ENCODE assay signal across 14 cellular contexts in the genomic region with DNA sequence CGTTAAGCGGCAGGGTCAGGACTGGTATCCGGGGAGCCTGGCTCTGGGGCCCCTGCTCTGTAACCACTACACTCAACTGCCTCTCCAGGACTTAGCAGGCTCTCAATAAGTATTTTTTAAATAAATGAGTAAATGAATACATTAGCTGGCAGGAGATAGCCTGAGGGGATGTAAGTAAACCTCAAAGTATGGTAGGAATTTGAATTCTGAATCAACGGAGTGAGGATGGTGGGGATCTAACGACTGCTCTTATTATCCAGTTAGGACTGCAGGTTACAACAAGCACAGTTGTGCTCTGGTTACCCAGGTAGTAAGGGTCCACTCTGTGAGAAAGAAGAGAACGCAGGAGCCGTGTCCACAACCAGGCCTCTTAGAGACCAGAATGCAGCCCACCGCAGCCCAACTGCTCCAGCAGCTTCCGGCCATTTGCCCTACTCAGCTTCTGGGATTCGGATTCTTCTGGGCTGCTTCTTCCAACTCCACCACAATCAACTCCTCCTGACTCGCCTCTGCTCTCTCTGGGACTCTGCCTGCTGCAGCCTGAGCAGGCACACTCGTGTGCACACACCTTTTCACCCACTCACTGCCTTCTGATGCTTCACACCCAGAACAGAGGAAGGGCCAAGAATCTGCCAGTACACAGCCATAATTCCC. TPM values are rescaled to one million over a fixed set of nuclear protein-coding genes. Genes with fewer than 3 reads are reported as not detected.
DNase-seq lines count a peak whose midpoint lies in the region; ATAC-seq, FAIRE-seq and TF ChIP-seq lines count a peak whose summit lies in the region.
"Had no signal": no experiment of that assay in that cellular context is flagged by ENCODE, and none has a peak within 500 bp of the region (broad histone marks: within the 10 kb centered on the region; RNA-seq: fewer than 3 reads in every experiment).

No MANE protein-coding gene starts in this region.

- no peaks in the 10 kb centered on the region for H3K36me3 Mint-ChIP-seq in GM23338 (ENCODE audit: low read depth)
- peaks cover 5% of the 10 kb centered on the region for H3K36me3 Mint-ChIP-seq in activated naive CD8-positive, alpha-beta T cell treated with anti-CD3 and anti-CD28 coated beads, Interleukin-2, amount 50 U/mL, for 24 hours (ENCODE audit: low read depth)

- TF ChIP-seq RAD21 in H1 (IDR thresholded peaks at IDR 0.05 in 1 of 2, conservative IDR thresholded peaks at IDR 0.05 in 1 of 2; ENCODE audit: low read depth in 2 of 2, low read length in 2 of 2): no peak

- peaks cover 38% of the 10 kb centered on the region for H3K4me1 ChIP-seq in GM23338 (ENCODE audit: insufficient read depth)
- H3K4me1 ChIP-seq in H1 (replicated peaks in 1 of 4; ENCODE audit: control insufficient read depth in 3 of 4, insufficient read depth in 4 of 4, low read length in 3 of 4): peaks cover 5 to 19% (median 8%) of the 10 kb centered on the region in 4 experiments
- H3K4me1 ChIP-seq in neuronal stem cell (ENCODE audit: control insufficient read depth in 2 of 2, insufficient read depth in 1 of 2, low read depth in 1 of 2, low read length in 2 of 2): peaks cover 9 to 22% of the 10 kb centered on the region in 2 donors
- peaks cover 3% of the 10 kb centered on the region for H3K4me1 ChIP-seq in Karpas-422 (ENCODE audit: low read length)

- H3K23ac ChIP-seq in H1 (ENCODE audit: insufficient read length) (no peak overlapping the region), neuronal stem cell (ENCODE audit: low read depth, low read length, poor library complexity) (no peak overlapping the region)

- H2BK15ac ChIP-seq in H1 (ENCODE audit: low read length): no peak overlapping the region
- H2BK15ac ChIP-seq in neuronal stem cell (ENCODE audit: low read length): no peak overlapping the region

- H2BK5ac ChIP-seq in H1 (ENCODE audit: low read depth, low read length) (no peak overlapping the region), neuronal stem cell (ENCODE audit: low read length) (no peak overlapping the region)

- H3K79me1 ChIP-seq in H1 (ENCODE audit: low read depth, low read length): peaks cover 8% of the 10 kb centered on the region; the same call in 1 of the 2 replicates
- H3K79me1 ChIP-seq in neuronal stem cell (ENCODE audit: low read depth, low read length): peaks cover 2% of the 10 kb centered on the region

- H3K4me3 ChIP-seq in GM23338: no peak overlapping the region
- H3K4me3 ChIP-seq in H1 (ENCODE audit: extremely low read depth in 1 of 4, insufficient read depth in 2 of 4, low read depth in 3 of 4, low read length in 4 of 4): no peak overlapping the region
- H3K4me3 ChIP-seq in neuronal stem cell (ENCODE audit: low read length in 2 of 2): no peak overlapping the region
- no peak overlapping the region for H3K4me3 ChIP-seq in Karpas-422 (ENCODE audit: low read length)
- H3K4me3 ChIP-seq: cardiac muscle cell, thoracic aorta had no signal

- H3K27me3 Mint-ChIP-seq in GM23338 (ENCODE audit: insufficient read depth, low read depth, poor library complexity): no peaks in the 10 kb centered on the region
- H3K27me3 Mint-ChIP-seq in activated naive CD8-positive, alpha-beta T cell treated with anti-CD3 and anti-CD28 coated beads, Interleukin-2, amount 50 U/mL, for 24 hours: no peaks in the 10 kb centered on the region
- H3K27me3 Mint-ChIP-seq: T-cell had no signal

- no peak for FAIRE-seq in H1 (lab: Jason Lieb, UNC)

- H3K27me3 ChIP-seq in GM23338 (ENCODE audit: insufficient read depth) (no peaks in the 10 kb centered on the region), H1 (replicated peaks in 1 of 4; ENCODE audit: control insufficient read depth in 3 of 4, extremely low read depth in 1 of 4, insufficient read depth in 3 of 4, low read length in 3 of 4) (no peaks in the 10 kb centered on the region; a peak in 1 of 7 replicates), neuronal stem cell (ENCODE audit: control insufficient read depth in 3 of 3, insufficient read depth in 3 of 3, low read depth in 1 of 3, low read length in 3 of 3) (no peaks in the 10 kb centered on the region), Karpas-422 (ENCODE audit: low read length) (no peaks in the 10 kb centered on the region)
- H3K27me3 ChIP-seq: cardiac muscle cell had no signal

- no peak overlapping the region for H4K5ac ChIP-seq in H1 (ENCODE audit: insufficient read length, low read depth, low read length)

- H4K91ac ChIP-seq in H1 (replicated peaks; ENCODE audit: insufficient read length, low read length) (no peak overlapping the region), neuronal stem cell (ENCODE audit: low read depth, low read length, poor library complexity) (no peak overlapping the region)

- peaks cover 21% of the 10 kb centered on the region for H4K20me1 ChIP-seq in GM23338 (replicated peaks; ENCODE audit: insufficient read depth)
- H4K20me1 ChIP-seq in H1 (replicated peaks in 1 of 2; ENCODE audit: control insufficient read depth in 1 of 2, insufficient read depth in 2 of 2, low read length in 2 of 2): peaks cover 4 to 8% of the 10 kb centered on the region in 2 experiments
- H4K20me1 ChIP-seq in Karpas-422 (ENCODE audit: insufficient read depth, low read depth, low read length): peaks cover 77% of the 10 kb centered on the region

- H3K79me2 ChIP-seq in GM23338 (replicated peaks; ENCODE audit: insufficient read depth) (peaks cover 83% of the 10 kb centered on the region), H1 (ENCODE audit: control insufficient read depth in 1 of 2, insufficient read depth in 2 of 2, low read length in 2 of 2) (peaks cover 0 to 42% of the 10 kb centered on the region in 2 experiments; a peak in 2 of 4 replicates), Karpas-422 (ENCODE audit: low read length) (peaks cover 14% of the 10 kb centered on the region; the same call in 1 of the 2 replicates)

- no peak overlapping the region for H2AK5ac ChIP-seq in H1 (ENCODE audit: low read depth, low read length)
- H2AK5ac ChIP-seq in neuronal stem cell (ENCODE audit: low read depth, low read length): no peak overlapping the region

- H3K27ac Mint-ChIP-seq in GM23338: no peak overlapping the region
- H3K27ac Mint-ChIP-seq in activated naive CD8-positive, alpha-beta T cell treated with anti-CD3 and anti-CD28 coated beads, Interleukin-2, amount 50 U/mL, for 24 hours: no peak overlapping the region
- H3K27ac Mint-ChIP-seq: T-cell had no signal

- no peak overlapping the region for H3K4me3 Mint-ChIP-seq in GM23338
- no peak overlapping the region for H3K4me3 Mint-ChIP-seq in activated naive CD8-positive, alpha-beta T cell treated with anti-CD3 and anti-CD28 coated beads, Interleukin-2, amount 50 U/mL, for 24 hours
- H3K4me3 Mint-ChIP-seq: T-cell had no signal

- no peaks in the 10 kb centered on the region for H3F3A ChIP-seq in GM23338 (replicated peaks; ENCODE audit: low read depth)

- TF ChIP-seq CTCF in GM23338 (conservative IDR thresholded peaks at IDR 0.05; ENCODE audit: low read depth in 2 of 2): no peak
- no peak for TF ChIP-seq CTCF in RWPE1 (conservative IDR thresholded peaks at IDR 0.05; ENCODE audit: low read depth)
- no peak for TF ChIP-seq CTCF in H1 (IDR thresholded peaks at IDR 0.05; ENCODE audit: control extremely low read depth in 1 of 3, insufficient read depth in 1 of 3, low read depth in 1 of 3, low read length in 3 of 3)

- no peaks in the 10 kb centered on the region for H3K23me2 ChIP-seq in H1 (ENCODE audit: low read depth, low read length)

- H3K9me3 Mint-ChIP-seq in GM23338: no peaks in the 10 kb centered on the region; the same call in 2 of the 3 replicates
- no peaks in the 10 kb centered on the region for H3K9me3 Mint-ChIP-seq in activated naive CD8-positive, alpha-beta T cell treated with anti-CD3 and anti-CD28 coated beads, Interleukin-2, amount 50 U/mL, for 24 hours
- H3K9me3 Mint-ChIP-seq: T-cell had no signal

- H3K4me2 ChIP-seq in GM23338 (peak overlapping the region; percentile 38), H1 (ENCODE audit: insufficient read depth in 1 of 2, low read depth in 2 of 2, low read length in 2 of 2) (no peak overlapping the region; a peak in 1 of 4 replicates), neuronal stem cell (ENCODE audit: insufficient read depth, low read length, poor library complexity, severe bottlenecking) (no peak overlapping the region), Karpas-422 (ENCODE audit: low read depth, low read length, poor library complexity, severe bottlenecking) (no peak overlapping the region)
- H3K4me2 ChIP-seq: KMS-11 had no signal

- POLR2A ChIA-PET in RWPE1 (lab: Yijun Ruan, JAX; ENCODE audit: low non-redundant PET): no interaction called here
- POLR2A ChIA-PET in H1 (lab: Charles Lee; ENCODE audit: partially characterized antibody): interaction anchor here (1.0 to 1.7 kb wide), 2 partner anchors 8 to 13 kb away, joined by 4 to 5 read pairs; no protein-coding TSS in a partner anchor

- H3K18ac ChIP-seq in H1 (ENCODE audit: extremely low read depth, low read length): no peak overlapping the region
- no peak overlapping the region for H3K18ac ChIP-seq in neuronal stem cell (ENCODE audit: low read length)

- no peak overlapping the region for H2BK20ac ChIP-seq in H1 (ENCODE audit: low read length)

- H2BK120ac ChIP-seq in H1 (replicated peaks; ENCODE audit: low read depth, low read length): no peak overlapping the region
- H2BK120ac ChIP-seq in neuronal stem cell (ENCODE audit: low read depth, low read length): no peak overlapping the region

- no peak overlapping the region for H3K56ac ChIP-seq in H1 (replicated peaks; ENCODE audit: insufficient read length, low read depth, low read length)

- H3K4ac ChIP-seq in H1 (replicated peaks; ENCODE audit: insufficient read length, low read depth, low read length) (no peak overlapping the region), neuronal stem cell (ENCODE audit: low read length) (no peak overlapping the region)

- no peaks in the 10 kb centered on the region for H3K9me3 ChIP-seq in H1 (ENCODE audit: insufficient read depth in 2 of 2, low read depth in 1 of 2, low read length in 1 of 2)
- no peaks in the 10 kb centered on the region for H3K9me3 ChIP-seq in neuronal stem cell (replicated peaks in 1 of 2; ENCODE audit: control insufficient read depth in 2 of 2, insufficient read depth in 1 of 2, low read depth in 1 of 2, low read length in 2 of 2)
- H3K9me3 ChIP-seq in Karpas-422 (ENCODE audit: low read length): no peaks in the 10 kb centered on the region
- H3K9me3 ChIP-seq: thoracic aorta had no signal

- TF ChIP-seq EP300 in H1 (IDR thresholded peaks at IDR 0.05; ENCODE audit: borderline replicate concordance in 1 of 2, low read depth in 2 of 2, low read length in 2 of 2): no peak

- H3K14ac ChIP-seq in H1 (ENCODE audit: insufficient read length): no peak overlapping the region
- peak overlapping the region; percentile 4 for H3K14ac ChIP-seq in neuronal stem cell (ENCODE audit: low read length)

- ATAC-seq in GM23338 (peak; percentile 54), GM21526 (IDR thresholded peaks at IDR 0.05; ENCODE audit: low FRiP score, unreplicated experiment) (no peak)
- ATAC-seq in activated naive CD8-positive, alpha-beta T cell treated with anti-CD3 and anti-CD28 coated beads, Interleukin-2, amount 50 U/mL, for 24 hours: no peak
- ATAC-seq: T-cell had no signal

- H2BK12ac ChIP-seq in H1 (ENCODE audit: low read depth, low read length) (no peak overlapping the region), neuronal stem cell (ENCODE audit: low read length) (no peak overlapping the region)

- no peak overlapping the region for H3K9ac ChIP-seq in H1 (replicated peaks in 1 of 4; ENCODE audit: extremely low read depth in 1 of 4, low read depth in 3 of 4, low read length in 3 of 4)
- H3K9ac ChIP-seq in neuronal stem cell (ENCODE audit: low read depth, low read length, poor library complexity): no peak overlapping the region
- H3K9ac ChIP-seq in Karpas-422 (ENCODE audit: low read length): no peak overlapping the region
- H3K9ac ChIP-seq: KMS-11 had no signal

- H2AFZ ChIP-seq in GM23338 (no peak overlapping the region), H1 (ENCODE audit: low read length) (no peak overlapping the region), neuronal stem cell (ENCODE audit: low read length) (no peak overlapping the region), Karpas-422 (ENCODE audit: low read length) (no peak overlapping the region)

- no peak for TF ChIP-seq POLR2A in H1 (IDR thresholded peaks at IDR 0.05; ENCODE audit: control extremely low read depth in 1 of 2, low read depth in 2 of 2, low read length in 2 of 2)

- WGBS in H1 (ENCODE audit: extremely low coverage in 1 of 2, insufficient coverage in 1 of 2, insufficient read length in 1 of 2, insufficient replicate concordance in 2 of 2, low coverage in 1 of 2, low lambda C conversion rate in 2 of 2, missing lambda C conversion rate in 1 of 2), 2 experiments: 84% methylated on average over 12 of the region's 12 CpGs; no CpG with 5 or more reads in 1 of the 2 experiments
- no CpG with 5 or more reads among the region's 12 CpGs for WGBS in neuronal stem cell (ENCODE audit: extremely low coverage in 2 of 2, insufficient read length in 2 of 2, insufficient replicate concordance in 1 of 2), 2 donors

- CTCF ChIA-PET in RWPE1 (lab: Yijun Ruan, JAX): no interaction called here
- CTCF ChIA-PET in H1 (lab: Charles Lee; ENCODE audit: partially characterized antibody): interaction anchor here (0.6 to 1.9 kb wide), 3 partner anchors 10 to 140 kb away, joined by 3 to 6 read pairs (median 5); no protein-coding TSS in a partner anchor

- H4K8ac ChIP-seq in H1 (ENCODE audit: extremely low read depth, insufficient read depth, low read length) (no peak overlapping the region), neuronal stem cell (ENCODE audit: low read depth, low read length) (no peak overlapping the region)

- no peaks in the 10 kb centered on the region for H3K9me2 ChIP-seq in GM23338 (ENCODE audit: insufficient read depth)
- H3K9me2 ChIP-seq in Karpas-422 (replicated peaks; ENCODE audit: insufficient read depth, low read length): no peaks in the 10 kb centered on the region

- H3K27ac ChIP-seq in GM23338 (ENCODE audit: low read depth) (no peak overlapping the region), RWPE1 (peak overlapping the region; percentile 81), H1 (ENCODE audit: low read depth, low read length) (no peak overlapping the region), neuronal stem cell (replicated peaks; ENCODE audit: low read length) (no peak overlapping the region), Karpas-422 (ENCODE audit: low read length) (no peak overlapping the region)
- H3K27ac ChIP-seq: cardiac muscle cell, KMS-11, thoracic aorta had no signal

- no peaks in the 10 kb centered on the region for H3K36me3 ChIP-seq in GM23338 (ENCODE audit: insufficient read depth)
- no peaks in the 10 kb centered on the region for H3K36me3 ChIP-seq in H1 (ENCODE audit: control insufficient read depth in 2 of 4, insufficient read depth in 4 of 4, low read length in 3 of 4)
- H3K36me3 ChIP-seq in neuronal stem cell (replicated peaks in 1 of 2; ENCODE audit: control insufficient read depth in 2 of 2, insufficient read depth in 2 of 2, low read length in 2 of 2): no peaks in the 10 kb centered on the region
- no peaks in the 10 kb centered on the region for H3K36me3 ChIP-seq in Karpas-422 (ENCODE audit: insufficient read depth, low read length)
- H3K36me3 ChIP-seq: cardiac muscle cell, thoracic aorta had no signal

- DNase-seq in GM23338 (ENCODE audit: low spot score): peak; percentile 74
- DNase-seq in RWPE1 (ENCODE audit: low spot score): peak; percentile 99
- peak; percentile 27 to 43 for DNase-seq in H1 (ENCODE audit: low read depth in 1 of 2, low spot score in 2 of 2)
- no peak for DNase-seq in neuronal stem cell (ENCODE audit: low spot score)
- no peak for DNase-seq in HT-29 (ENCODE audit: low spot score)
- DNase-seq in Karpas-422: no peak
- DNase-seq in activated naive CD8-positive, alpha-beta T cell treated with anti-CD3 and anti-CD28 coated beads, Interleukin-2, amount 50 U/mL, for 24 hours: no peak
- DNase-seq: NCI-H446, retina, T-cell had no signal

- peaks cover 56% of the 10 kb centered on the region for H3K4me1 Mint-ChIP-seq in GM23338
- peaks cover 13% of the 10 kb centered on the region for H3K4me1 Mint-ChIP-seq in activated naive CD8-positive, alpha-beta T cell treated with anti-CD3 and anti-CD28 coated beads, Interleukin-2, amount 50 U/mL, for 24 hours

RNA-seq across cellular contexts. Expression of a gene that starts 52.6 kb away (rescaled TPM):
- total RNA-seq in GM23338 (2014; rRNA removed; shearing (Covaris generic)): 18.4 and 35.0 TPM in 2 replicates
- polyA plus RNA-seq in GM23338 (2016; fragmentation: Nextera tagmentation; extraction: Ambion mirVana) (26.0 and 30.6 TPM in 2 replicates), H1 (2011; rRNA removed) (47.7 and 56.5 TPM in 2 replicates)
- 29.9 and 32.7 TPM in 2 replicates for total RNA-seq in H1 (2021; fragmentation: NEBNext Ultra II Directional; extraction: Animal tissue kit (Norgen Biotek cat#: 25700))
- polyA plus RNA-seq in H1 (2011; cell fraction: cytosol; rRNA removed): 44.4 TPM
- 32.8 TPM for polyA plus RNA-seq in H1 (2011; cell fraction: nucleus; rRNA removed)
- 33.4 to 41.5 TPM (median 38.8 TPM) in 4 replicates for polyA plus RNA-seq in H1 (2012, experiment 1 of 2)
- 42.6 TPM for polyA plus RNA-seq in H1 (2012, experiment 2 of 2)
- 28.8 TPM for polyA plus RNA-seq in H1 (2013, experiment 1 of 2)
- polyA plus RNA-seq in H1 (2013, experiment 2 of 2): 28.3 TPM
- 46.9 and 54.7 TPM in 2 replicates for polyA minus RNA-seq in H1 (2011; rRNA and poly(A)+ RNA removed)
- polyA minus RNA-seq in H1 (2011; cell fraction: cytosol; rRNA and poly(A)+ RNA removed): 21.1 TPM
- 24.3 TPM for polyA minus RNA-seq in H1 (2011; cell fraction: nucleus; rRNA and poly(A)+ RNA removed)
- 35.0 TPM for polyA plus RNA-seq in neuronal stem cell (2013, experiment 1 of 2)
- polyA plus RNA-seq in neuronal stem cell (2013, experiment 2 of 2): 35.1 TPM
- 25.7 and 26.7 TPM in 2 replicates for total RNA-seq in HT-29 (2014; rRNA removed; shearing (Covaris generic))
- total RNA-seq in Karpas-422 (2014; rRNA removed; shearing (Covaris generic); ENCODE audit: low replicate concordance): 14.7 and 19.8 TPM in 2 replicates

Comparison
In these comparisons a context has a peak if more than half of its experiments do, and no peak if none do; other contexts are left out.
1. DNase-seq: peak in GM23338 (single experiment), RWPE1 (single experiment) and H1 (2 of 2); none in neuronal stem cell (single experiment), HT-29 (single experiment), Karpas-422 (single experiment) and activated naive CD8-positive, alpha-beta T cell treated with anti-CD3 and anti-CD28 coated beads, Interleukin-2, amount 50 U/mL, for 24 hours (single experiment).